2 cellular contexts compared by ENCODE assay signal in genomic region chr3:59609967-59610366, GRCh38.
TF ChIP-seq lines count a peak whose summit lies in the region.

No MANE protein-coding gene starts in this region.

TF ChIP-seq in liver, 16 proteins besides CTCF, POLR2A, EP300 and RAD21 (continued from another document):
- TF ChIP-seq ATF3 (IDR thresholded peaks at IDR 0.05) (no peak), REST (IDR thresholded peaks at IDR 0.05) (no peak), FOXA1 (IDR thresholded peaks at IDR 0.05) (no peak)

TF ChIP-seq in HepG2, 621 proteins besides CTCF, POLR2A, EP300 and RAD21 (continued from another document):
- TF ChIP-seq ZNF646 (CRISPR knock-in tag; IDR thresholded peaks at IDR 0.05): no peak
